In the genomic region with DNA sequence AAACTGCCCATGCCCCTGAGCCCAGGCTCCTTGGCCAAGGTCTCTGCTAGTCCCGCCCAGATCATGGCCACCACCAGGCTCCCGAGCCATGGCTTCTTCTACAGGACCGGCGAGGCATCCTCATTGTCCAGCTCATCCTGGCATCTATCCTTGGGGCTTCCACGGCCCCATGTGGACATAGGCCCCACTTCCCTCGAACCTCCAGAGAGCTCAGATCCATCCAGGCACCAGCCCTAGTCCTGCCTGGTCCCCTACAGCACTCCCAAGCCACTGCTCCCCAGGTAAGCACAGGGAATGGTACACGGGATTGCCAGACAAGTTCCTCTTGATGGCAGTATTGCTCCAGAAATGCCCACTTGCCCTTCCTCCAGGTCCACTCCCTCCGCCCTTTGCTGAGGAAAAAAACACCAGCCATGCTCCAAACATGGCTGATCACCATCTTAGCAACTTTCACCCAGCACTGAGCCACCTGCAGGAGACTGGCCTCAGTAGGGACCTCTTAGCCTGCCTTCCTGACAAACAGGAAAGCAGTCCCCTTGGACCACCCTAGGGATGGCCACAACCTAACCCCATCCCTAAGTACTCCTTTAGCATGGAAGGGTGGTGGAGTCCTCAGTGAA, we compare ENCODE assay signal across 1 cellular context.
TF ChIP-seq lines count a peak whose summit lies in the region.

No MANE protein-coding gene starts in this region.

TF ChIP-seq in HepG2, 621 proteins besides CTCF, POLR2A, EP300 and RAD21 (continued from another document and continues in another):
- TF ChIP-seq, protein P1, sequence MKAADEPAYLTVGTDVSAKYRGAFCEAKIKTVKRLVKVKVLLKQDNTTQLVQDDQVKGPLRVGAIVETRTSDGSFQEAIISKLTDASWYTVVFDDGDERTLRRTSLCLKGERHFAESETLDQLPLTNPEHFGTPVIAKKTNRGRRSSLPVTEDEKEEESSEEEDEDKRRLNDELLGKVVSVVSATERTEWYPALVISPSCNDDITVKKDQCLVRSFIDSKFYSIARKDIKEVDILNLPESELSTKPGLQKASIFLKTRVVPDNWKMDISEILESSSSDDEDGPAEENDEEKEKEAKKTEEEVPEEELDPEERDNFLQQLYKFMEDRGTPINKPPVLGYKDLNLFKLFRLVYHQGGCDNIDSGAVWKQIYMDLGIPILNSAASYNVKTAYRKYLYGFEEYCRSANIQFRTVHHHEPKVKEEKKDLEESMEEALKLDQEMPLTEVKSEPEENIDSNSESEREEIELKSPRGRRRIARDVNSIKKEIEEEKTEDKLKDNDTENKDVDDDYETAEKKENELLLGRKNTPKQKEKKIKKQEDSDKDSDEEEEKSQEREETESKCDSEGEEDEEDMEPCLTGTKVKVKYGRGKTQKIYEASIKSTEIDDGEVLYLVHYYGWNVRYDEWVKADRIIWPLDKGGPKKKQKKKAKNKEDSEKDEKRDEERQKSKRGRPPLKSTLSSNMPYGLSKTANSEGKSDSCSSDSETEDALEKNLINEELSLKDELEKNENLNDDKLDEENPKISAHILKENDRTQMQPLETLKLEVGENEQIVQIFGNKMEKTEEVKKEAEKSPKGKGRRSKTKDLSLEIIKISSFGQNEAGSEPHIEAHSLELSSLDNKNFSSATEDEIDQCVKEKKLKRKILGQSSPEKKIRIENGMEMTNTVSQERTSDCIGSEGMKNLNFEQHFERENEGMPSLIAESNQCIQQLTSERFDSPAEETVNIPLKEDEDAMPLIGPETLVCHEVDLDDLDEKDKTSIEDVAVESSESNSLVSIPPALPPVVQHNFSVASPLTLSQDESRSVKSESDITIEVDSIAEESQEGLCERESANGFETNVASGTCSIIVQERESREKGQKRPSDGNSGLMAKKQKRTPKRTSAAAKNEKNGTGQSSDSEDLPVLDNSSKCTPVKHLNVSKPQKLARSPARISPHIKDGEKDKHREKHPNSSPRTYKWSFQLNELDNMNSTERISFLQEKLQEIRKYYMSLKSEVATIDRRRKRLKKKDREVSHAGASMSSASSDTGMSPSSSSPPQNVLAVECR (CRISPR knock-in tag; IDR thresholded peaks at IDR 0.05; ENCODE audit: borderline replicate concordance), result no peak; the same call in 1 of the 2 replicates
- TF ChIP-seq ZSCAN25 (CRISPR knock-in tag; IDR thresholded peaks at IDR 0.05), result no peak
- no peak for TF ChIP-seq PHF8 (CRISPR knock-in tag; IDR thresholded peaks at IDR 0.05)
- no peak for TF ChIP-seq ZNF773 (CRISPR knock-in tag; IDR thresholded peaks at IDR 0.05; ENCODE audit: borderline replicate concordance)
- TF ChIP-seq ZNF382 (CRISPR knock-in tag; IDR thresholded peaks at IDR 0.05; ENCODE audit: borderline replicate concordance), result no peak
- no peak for TF ChIP-seq ZNF354B (CRISPR knock-in tag; IDR thresholded peaks at IDR 0.05)
- TF ChIP-seq, protein P2, sequence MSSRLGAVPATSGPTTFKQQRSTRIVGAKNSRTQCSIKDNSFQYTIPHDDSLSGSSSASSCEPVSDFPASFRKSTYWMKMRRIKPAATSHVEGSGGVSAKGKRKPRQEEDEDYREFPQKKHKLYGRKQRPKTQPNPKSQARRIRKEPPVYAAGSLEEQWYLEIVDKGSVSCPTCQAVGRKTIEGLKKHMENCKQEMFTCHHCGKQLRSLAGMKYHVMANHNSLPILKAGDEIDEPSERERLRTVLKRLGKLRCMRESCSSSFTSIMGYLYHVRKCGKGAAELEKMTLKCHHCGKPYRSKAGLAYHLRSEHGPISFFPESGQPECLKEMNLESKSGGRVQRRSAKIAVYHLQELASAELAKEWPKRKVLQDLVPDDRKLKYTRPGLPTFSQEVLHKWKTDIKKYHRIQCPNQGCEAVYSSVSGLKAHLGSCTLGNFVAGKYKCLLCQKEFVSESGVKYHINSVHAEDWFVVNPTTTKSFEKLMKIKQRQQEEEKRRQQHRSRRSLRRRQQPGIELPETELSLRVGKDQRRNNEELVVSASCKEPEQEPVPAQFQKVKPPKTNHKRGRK (CRISPR knock-in tag; IDR thresholded peaks at IDR 0.05), result no peak
- TF ChIP-seq ZNF850 (CRISPR knock-in tag; conservative IDR thresholded peaks at IDR 0.05), result no peak
- TF ChIP-seq MAFK (conservative IDR thresholded peaks at IDR 0.05 in 1 of 2, IDR thresholded peaks at IDR 0.05 in 1 of 2; ENCODE audit: low read length in 2 of 2), result no peak
- no peak for TF ChIP-seq NAIF1 (CRISPR knock-in tag; IDR thresholded peaks at IDR 0.05; ENCODE audit: borderline replicate concordance)
- TF ChIP-seq, protein P3, sequence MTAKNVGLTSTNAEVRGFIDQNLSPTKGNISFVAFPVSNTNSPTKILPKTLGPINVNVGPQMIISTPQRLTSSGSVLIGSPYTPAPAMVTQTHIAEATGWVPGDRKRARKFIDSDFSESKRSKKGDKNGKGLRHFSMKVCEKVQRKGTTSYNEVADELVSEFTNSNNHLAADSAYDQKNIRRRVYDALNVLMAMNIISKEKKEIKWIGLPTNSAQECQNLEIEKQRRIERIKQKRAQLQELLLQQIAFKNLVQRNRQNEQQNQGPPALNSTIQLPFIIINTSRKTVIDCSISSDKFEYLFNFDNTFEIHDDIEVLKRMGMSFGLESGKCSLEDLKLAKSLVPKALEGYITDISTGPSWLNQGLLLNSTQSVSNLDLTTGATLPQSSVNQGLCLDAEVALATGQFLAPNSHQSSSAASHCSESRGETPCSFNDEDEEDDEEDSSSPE (CRISPR knock-in tag; IDR thresholded peaks at IDR 0.05), result no peak
- peak; percentile 74 for TF ChIP-seq PPARG (CRISPR knock-in tag; conservative IDR thresholded peaks at IDR 0.05)
- TF ChIP-seq RARG (CRISPR knock-in tag; IDR thresholded peaks at IDR 0.05; ENCODE audit: low read depth), result no peak
- no peak for TF ChIP-seq MXD4 (CRISPR knock-in tag; IDR thresholded peaks at IDR 0.05)
- TF ChIP-seq RBAK (CRISPR knock-in tag; IDR thresholded peaks at IDR 0.05), result no peak
- TF ChIP-seq SIX1 (CRISPR knock-in tag; IDR thresholded peaks at IDR 0.05; ENCODE audit: borderline replicate concordance), result no peak
- no peak for TF ChIP-seq ZBTB1 (CRISPR knock-in tag; IDR thresholded peaks at IDR 0.05; ENCODE audit: borderline replicate concordance)
- TF ChIP-seq GLI4 (CRISPR knock-in tag; IDR thresholded peaks at IDR 0.05; ENCODE audit: borderline replicate concordance), result no peak
- TF ChIP-seq HNRNPK (IDR thresholded peaks at IDR 0.05; ENCODE audit: low read depth, low read length, poor library complexity, severe bottlenecking), result no peak
- TF ChIP-seq, protein P4, sequence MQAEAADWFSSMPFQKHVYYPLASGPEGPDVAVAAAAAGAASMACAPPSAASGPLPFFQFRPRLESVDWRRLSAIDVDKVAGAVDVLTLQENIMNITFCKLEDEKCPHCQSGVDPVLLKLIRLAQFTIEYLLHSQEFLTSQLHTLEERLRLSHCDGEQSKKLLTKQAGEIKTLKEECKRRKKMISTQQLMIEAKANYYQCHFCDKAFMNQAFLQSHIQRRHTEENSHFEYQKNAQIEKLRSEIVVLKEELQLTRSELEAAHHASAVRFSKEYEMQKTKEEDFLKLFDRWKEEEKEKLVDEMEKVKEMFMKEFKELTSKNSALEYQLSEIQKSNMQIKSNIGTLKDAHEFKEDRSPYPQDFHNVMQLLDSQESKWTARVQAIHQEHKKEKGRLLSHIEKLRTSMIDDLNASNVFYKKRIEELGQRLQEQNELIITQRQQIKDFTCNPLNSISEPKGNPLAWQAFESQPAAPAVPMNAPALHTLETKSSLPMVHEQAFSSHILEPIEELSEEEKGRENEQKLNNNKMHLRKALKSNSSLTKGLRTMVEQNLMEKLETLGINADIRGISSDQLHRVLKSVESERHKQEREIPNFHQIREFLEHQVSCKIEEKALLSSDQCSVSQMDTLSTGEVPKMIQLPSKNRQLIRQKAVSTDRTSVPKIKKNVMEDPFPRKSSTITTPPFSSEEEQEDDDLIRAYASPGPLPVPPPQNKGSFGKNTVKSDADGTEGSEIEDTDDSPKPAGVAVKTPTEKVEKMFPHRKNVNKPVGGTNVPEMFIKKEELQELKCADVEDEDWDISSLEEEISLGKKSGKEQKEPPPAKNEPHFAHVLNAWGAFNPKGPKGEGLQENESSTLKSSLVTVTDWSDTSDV (CRISPR knock-in tag; IDR thresholded peaks at IDR 0.05), result no peak
- TF ChIP-seq SMARCE1 (IDR thresholded peaks at IDR 0.05; ENCODE audit: borderline replicate concordance), result no peak
- TF ChIP-seq, protein P5, sequence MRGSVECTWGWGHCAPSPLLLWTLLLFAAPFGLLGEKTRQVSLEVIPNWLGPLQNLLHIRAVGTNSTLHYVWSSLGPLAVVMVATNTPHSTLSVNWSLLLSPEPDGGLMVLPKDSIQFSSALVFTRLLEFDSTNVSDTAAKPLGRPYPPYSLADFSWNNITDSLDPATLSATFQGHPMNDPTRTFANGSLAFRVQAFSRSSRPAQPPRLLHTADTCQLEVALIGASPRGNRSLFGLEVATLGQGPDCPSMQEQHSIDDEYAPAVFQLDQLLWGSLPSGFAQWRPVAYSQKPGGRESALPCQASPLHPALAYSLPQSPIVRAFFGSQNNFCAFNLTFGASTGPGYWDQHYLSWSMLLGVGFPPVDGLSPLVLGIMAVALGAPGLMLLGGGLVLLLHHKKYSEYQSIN (CRISPR knock-in tag; IDR thresholded peaks at IDR 0.05; ENCODE audit: borderline replicate concordance), result no peak
- TF ChIP-seq, protein P6, sequence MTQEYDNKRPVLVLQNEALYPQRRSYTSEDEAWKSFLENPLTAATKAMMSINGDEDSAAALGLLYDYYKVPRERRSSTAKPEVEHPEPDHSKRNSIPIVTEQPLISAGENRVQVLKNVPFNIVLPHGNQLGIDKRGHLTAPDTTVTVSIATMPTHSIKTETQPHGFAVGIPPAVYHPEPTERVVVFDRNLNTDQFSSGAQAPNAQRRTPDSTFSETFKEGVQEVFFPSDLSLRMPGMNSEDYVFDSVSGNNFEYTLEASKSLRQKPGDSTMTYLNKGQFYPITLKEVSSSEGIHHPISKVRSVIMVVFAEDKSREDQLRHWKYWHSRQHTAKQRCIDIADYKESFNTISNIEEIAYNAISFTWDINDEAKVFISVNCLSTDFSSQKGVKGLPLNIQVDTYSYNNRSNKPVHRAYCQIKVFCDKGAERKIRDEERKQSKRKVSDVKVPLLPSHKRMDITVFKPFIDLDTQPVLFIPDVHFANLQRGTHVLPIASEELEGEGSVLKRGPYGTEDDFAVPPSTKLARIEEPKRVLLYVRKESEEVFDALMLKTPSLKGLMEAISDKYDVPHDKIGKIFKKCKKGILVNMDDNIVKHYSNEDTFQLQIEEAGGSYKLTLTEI (CRISPR knock-in tag; conservative IDR thresholded peaks at IDR 0.05), result no peak
- no peak for TF ChIP-seq MTF2 (CRISPR knock-in tag; IDR thresholded peaks at IDR 0.05; ENCODE audit: borderline replicate concordance)
- no peak for TF ChIP-seq FIP1L1 (IDR thresholded peaks at IDR 0.05; ENCODE audit: borderline replicate concordance, insufficient read depth, low read depth, low read length)
- TF ChIP-seq, protein P7, sequence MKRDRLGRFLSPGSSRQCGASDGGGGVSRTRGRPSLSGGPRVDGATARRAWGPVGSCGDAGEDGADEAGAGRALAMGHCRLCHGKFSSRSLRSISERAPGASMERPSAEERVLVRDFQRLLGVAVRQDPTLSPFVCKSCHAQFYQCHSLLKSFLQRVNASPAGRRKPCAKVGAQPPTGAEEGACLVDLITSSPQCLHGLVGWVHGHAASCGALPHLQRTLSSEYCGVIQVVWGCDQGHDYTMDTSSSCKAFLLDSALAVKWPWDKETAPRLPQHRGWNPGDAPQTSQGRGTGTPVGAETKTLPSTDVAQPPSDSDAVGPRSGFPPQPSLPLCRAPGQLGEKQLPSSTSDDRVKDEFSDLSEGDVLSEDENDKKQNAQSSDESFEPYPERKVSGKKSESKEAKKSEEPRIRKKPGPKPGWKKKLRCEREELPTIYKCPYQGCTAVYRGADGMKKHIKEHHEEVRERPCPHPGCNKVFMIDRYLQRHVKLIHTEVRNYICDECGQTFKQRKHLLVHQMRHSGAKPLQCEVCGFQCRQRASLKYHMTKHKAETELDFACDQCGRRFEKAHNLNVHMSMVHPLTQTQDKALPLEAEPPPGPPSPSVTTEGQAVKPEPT (CRISPR knock-in tag; IDR thresholded peaks at IDR 0.05; ENCODE audit: low read depth), result no peak
- TF ChIP-seq MAFG (CRISPR knock-in tag; IDR thresholded peaks at IDR 0.05), result no peak
- TF ChIP-seq MLLT10 (CRISPR knock-in tag; IDR thresholded peaks at IDR 0.05), result no peak
- TF ChIP-seq MED8 (CRISPR knock-in tag; IDR thresholded peaks at IDR 0.05; ENCODE audit: insufficient replicate concordance), result no peak
- TF ChIP-seq NFRKB (IDR thresholded peaks at IDR 0.05), result no peak
- no peak for TF ChIP-seq KDM6A (CRISPR knock-in tag; IDR thresholded peaks at IDR 0.05; ENCODE audit: low read depth)
- TF ChIP-seq, protein P8, sequence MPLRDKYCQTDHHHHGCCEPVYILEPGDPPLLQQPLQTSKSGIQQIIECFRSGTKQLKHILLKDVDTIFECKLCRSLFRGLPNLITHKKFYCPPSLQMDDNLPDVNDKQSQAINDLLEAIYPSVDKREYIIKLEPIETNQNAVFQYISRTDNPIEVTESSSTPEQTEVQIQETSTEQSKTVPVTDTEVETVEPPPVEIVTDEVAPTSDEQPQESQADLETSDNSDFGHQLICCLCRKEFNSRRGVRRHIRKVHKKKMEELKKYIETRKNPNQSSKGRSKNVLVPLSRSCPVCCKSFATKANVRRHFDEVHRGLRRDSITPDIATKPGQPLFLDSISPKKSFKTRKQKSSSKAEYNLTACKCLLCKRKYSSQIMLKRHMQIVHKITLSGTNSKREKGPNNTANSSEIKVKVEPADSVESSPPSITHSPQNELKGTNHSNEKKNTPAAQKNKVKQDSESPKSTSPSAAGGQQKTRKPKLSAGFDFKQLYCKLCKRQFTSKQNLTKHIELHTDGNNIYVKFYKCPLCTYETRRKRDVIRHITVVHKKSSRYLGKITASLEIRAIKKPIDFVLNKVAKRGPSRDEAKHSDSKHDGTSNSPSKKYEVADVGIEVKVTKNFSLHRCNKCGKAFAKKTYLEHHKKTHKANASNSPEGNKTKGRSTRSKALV (CRISPR knock-in tag; IDR thresholded peaks at IDR 0.05), result no peak
- no peak for TF ChIP-seq FOXM1 (CRISPR knock-in tag; IDR thresholded peaks at IDR 0.05)
- no peak for TF ChIP-seq ZNF451 (CRISPR knock-in tag; IDR thresholded peaks at IDR 0.05)
- TF ChIP-seq CCAR2 (optimal IDR thresholded peaks at IDR 0.05; ENCODE audit: low read depth, low read length), result no peak
- no peak for TF ChIP-seq RFX3 (CRISPR knock-in tag; IDR thresholded peaks at IDR 0.05)
- no peak for TF ChIP-seq ZNF878 (CRISPR knock-in tag; IDR thresholded peaks at IDR 0.05)
- TF ChIP-seq, protein P9, sequence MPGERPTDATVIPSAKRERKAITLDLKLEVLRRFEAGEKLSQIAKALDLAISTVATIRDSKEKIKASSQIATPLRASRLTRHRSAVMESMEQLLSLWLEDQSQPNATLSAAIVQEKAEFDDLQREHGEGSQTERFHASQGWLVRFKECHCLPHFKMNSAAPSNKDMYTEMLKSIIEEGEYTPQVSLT (CRISPR knock-in tag; IDR thresholded peaks at IDR 0.05; ENCODE audit: borderline replicate concordance, low read depth), result no peak
- TF ChIP-seq ZEB1 (IDR thresholded peaks at IDR 0.05; ENCODE audit: insufficient replicate concordance, low read depth), result no peak
- TF ChIP-seq, protein P10, sequence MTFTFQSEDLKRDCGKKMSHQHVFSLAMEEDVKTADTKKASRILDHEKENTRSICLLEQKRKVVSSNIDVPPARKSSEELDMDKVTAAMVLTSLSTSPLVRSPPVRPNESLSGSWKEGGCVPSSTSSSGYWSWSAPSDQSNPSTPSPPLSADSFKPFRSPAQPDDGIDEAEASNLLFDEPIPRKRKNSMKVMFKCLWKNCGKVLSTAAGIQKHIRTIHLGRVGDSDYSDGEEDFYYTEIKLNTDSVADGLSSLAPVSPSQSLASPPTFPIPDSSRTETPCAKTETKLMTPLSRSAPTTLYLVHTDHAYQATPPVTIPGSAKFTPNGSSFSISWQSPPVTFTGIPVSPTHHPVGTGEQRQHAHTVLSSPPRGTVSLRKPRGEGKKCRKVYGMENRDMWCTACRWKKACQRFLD (CRISPR knock-in tag; IDR thresholded peaks at IDR 0.05; ENCODE audit: borderline replicate concordance), result no peak
- TF ChIP-seq HOXA9 (CRISPR knock-in tag; IDR thresholded peaks at IDR 0.05; ENCODE audit: borderline replicate concordance), result no peak
- TF ChIP-seq ZNF546 (CRISPR knock-in tag; conservative IDR thresholded peaks at IDR 0.05), result no peak
- TF ChIP-seq ZNF589 (CRISPR knock-in tag; conservative IDR thresholded peaks at IDR 0.05), result no peak
